Comparison of ENCODE assay signal across 10 cellular contexts in the genomic region with DNA sequence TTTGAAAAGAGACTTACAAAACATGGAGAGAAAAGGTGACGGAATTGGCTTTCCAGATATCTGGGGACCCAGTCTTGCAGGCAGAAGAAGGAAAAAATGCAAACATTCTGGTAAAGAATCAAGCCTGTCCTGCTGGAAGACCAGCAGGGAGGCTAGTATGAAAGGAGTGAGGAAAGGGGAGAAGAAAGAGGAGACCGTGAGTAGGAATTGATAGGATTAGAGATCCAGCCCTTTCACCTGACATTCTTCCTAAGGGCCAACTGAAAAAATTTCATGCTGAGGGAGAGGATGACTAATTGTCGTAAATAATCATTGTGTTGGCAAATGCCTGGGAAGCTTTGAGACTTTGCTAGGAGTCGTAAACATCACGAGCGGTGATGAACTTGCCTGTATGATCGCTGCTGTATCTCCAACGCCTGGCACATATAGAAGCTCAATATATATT. TPM values are rescaled to one million over a fixed set of nuclear protein-coding genes. Genes with fewer than 3 reads are reported as not detected.
A peak's percentile ranks its signal among the peaks of the same experiment; 100 is the strongest.
DNase-seq lines count a peak whose midpoint lies in the region; ATAC-seq and TF ChIP-seq lines count a peak whose summit lies in the region.
"Had no signal": no experiment of that assay in that cellular context is flagged by ENCODE, and none has a peak within 500 bp of the region (broad histone marks: within the 10 kb centered on the region; RNA-seq: fewer than 3 reads in every experiment).

No MANE protein-coding gene starts in this region.

- no peaks in the 10 kb centered on the region for H3K27me3 ChIP-seq in gastrocnemius medialis

- H3K9me3 ChIP-seq in gastrocnemius medialis = no peaks in the 10 kb centered on the region

- no peak for TF ChIP-seq POLR2A in gastrocnemius medialis (IDR thresholded peaks at IDR 0.05)

- peak; percentile 55 for DNase-seq in DMS53 (lab: John Stamatoyannopoulos, UW)
- no peak for DNase-seq in DMS53 treated with DMSO at 0.1 percent for 48 hours (lab: John Stamatoyannopoulos, UW; ENCODE audit: unreplicated experiment)
- DNase-seq in LNCaP clone FGC (ENCODE audit: low read depth) = no peak
- no peak for DNase-seq in gastrocnemius medialis
- DNase-seq in GF-D8 (lab: John Stamatoyannopoulos, UW) = no peak
- DNase-seq in NOMO-1 treated with dmso at 0.1 percent for 144 hours (lab: John Stamatoyannopoulos, UW; ENCODE audit: unreplicated experiment) = no peak
- DNase-seq: activated CD8-positive, alpha-beta T cell treated with anti-CD3 and anti-CD28 coated beads, Interleukin-2, amount 10 ng/mL, durations not matched to agents 7 days and 5 days had no signal

- H3K27ac ChIP-seq in cingulate gyrus (ENCODE audit: low read depth, low read length) = peak overlapping the region; percentile 98
- H3K27ac ChIP-seq in gastrocnemius medialis = peak overlapping the region; percentile 95 to 100 (median 97)

- peaks cover 80 to 84% of the 10 kb centered on the region in 2 donors for H3K4me1 ChIP-seq in gastrocnemius medialis

- ATAC-seq in gastrocnemius medialis (peak in 1 of 2 donors; percentile 10), HG02840 (IDR thresholded peaks at IDR 0.05; ENCODE audit: low FRiP score, unreplicated experiment) (no peak)
- ATAC-seq: activated CD8-positive, alpha-beta T cell treated with anti-CD3 and anti-CD28 coated beads, Interleukin-2, amount 10 ng/mL, durations not matched to agents 7 days and 5 days; GM12878 had no signal

- intact Hi-C loops in gastrocnemius medialis (cut with DNase I; ENCODE audit: low total_unique reads) = loop anchor here (5.0 to 10.0 kb wide), 2 partner anchors 155 to 722 kb away; a partner anchor contains a TSS

- H3K4me3 ChIP-seq in LNCaP clone FGC (ENCODE audit: low read depth, low read length) = 0 out of 2 replicates have a peak overlapping the region, but pooled peaks have one; percentile 4
- H3K4me3 ChIP-seq in gastrocnemius medialis = no peak overlapping the region

- no peaks in the 10 kb centered on the region for H3K36me3 ChIP-seq in gastrocnemius medialis

- in situ Hi-C loops in gastrocnemius medialis (cut with MboI; ENCODE audit: low sequenced_read_pairs in 4 of 4) = loop anchor here in 1 of 4 donors (10.0 kb wide), 1 partner anchor 412 kb away; no protein-coding TSS in a partner anchor

- TF ChIP-seq CTCF in LNCaP clone FGC (IDR thresholded peaks at IDR 0.05; ENCODE audit: control insufficient read depth, extremely low read depth, insufficient read depth) = no peak
- TF ChIP-seq CTCF in gastrocnemius medialis (IDR thresholded peaks at IDR 0.05 in 4 of 5, conservative IDR thresholded peaks at IDR 0.05 in 1 of 5) = no peak

RNA-seq across cellular contexts. Expression of a gene that starts 12.1 kb away (rescaled TPM):
- 10 to 100 TPM in 2 of 4 donors, 1 to 10 TPM in 2; 6.4 to 12.1 (median 9.5) TPM for total RNA-seq in gastrocnemius medialis
- total RNA-seq: activated CD8-positive, alpha-beta T cell treated with anti-CD3 and anti-CD28 coated beads, Interleukin-2, amount 10 ng/mL, durations not matched to agents 7 days and 5 days had no signal
